In genomic region chr9:97744710-97745708, GRCh38 we compare ENCODE assay signal across 2 cellular contexts.
TF ChIP-seq lines count a peak whose summit lies in the region.

No MANE protein-coding gene starts in this region.

TF ChIP-seq in SK-N-SH, 30 proteins besides CTCF, POLR2A, EP300 and RAD21 (continued from another document):
- TF ChIP-seq REST (IDR thresholded peaks at IDR 0.05; ENCODE audit: low read depth, low read length) (peak; percentile 89), TCF12 (IDR thresholded peaks at IDR 0.05) (no peak), SIN3A (IDR thresholded peaks at IDR 0.05; ENCODE audit: borderline replicate concordance, low read depth, low read length) (no peak), CHD2 (IDR thresholded peaks at IDR 0.05; ENCODE audit: low read length, partially characterized antibody) (no peak), GABPA (IDR thresholded peaks at IDR 0.05; ENCODE audit: low read depth) (no peak), POLR2AphosphoS5 (IDR thresholded peaks at IDR 0.05; ENCODE audit: low read depth, low read length) (no peak)

TF ChIP-seq in SK-N-SH treated with all-trans-retinoic acid at 6 μM for 48 hours, 23 proteins besides CTCF, POLR2A, EP300 and RAD21 (continued from another document):
- TF ChIP-seq TSHZ2 (CRISPR knock-in tag; IDR thresholded peaks at IDR 0.05), result no peak
- TF ChIP-seq ISL1 (CRISPR knock-in tag; IDR thresholded peaks at IDR 0.05), result no peak
- no peak for TF ChIP-seq ZNF8 (CRISPR knock-in tag; IDR thresholded peaks at IDR 0.05)
